12 cellular contexts compared by ENCODE assay signal in genomic region chr1:93673159-93673657, GRCh38. TPM values are rescaled to one million over a fixed set of nuclear protein-coding genes. Genes with fewer than 3 reads are reported as not detected.
A peak's percentile ranks its signal among the peaks of the same experiment; 100 is the strongest.
DNase-seq lines count a peak whose midpoint lies in the region; ATAC-seq, FAIRE-seq and TF ChIP-seq lines count a peak whose summit lies in the region.
"Had no signal": no experiment of that assay in that cellular context is flagged by ENCODE, and none has a peak within 500 bp of the region (broad histone marks: within the 10 kb centered on the region; RNA-seq: fewer than 3 reads in every experiment).

No MANE protein-coding gene starts in this region.

- TF ChIP-seq RAD21 in SK-N-SH (IDR thresholded peaks at IDR 0.05; ENCODE audit: low read length) = no peak

- H2AFZ ChIP-seq in SK-N-SH (ENCODE audit: low read depth) = no peak overlapping the region
- no peak overlapping the region for H2AFZ ChIP-seq in neural progenitor cell (replicated peaks)

- peaks cover 51 to 68% of the 10 kb centered on the region in 2 experiments for H3K4me1 ChIP-seq in SK-N-SH (ENCODE audit: control insufficient read depth in 1 of 2, insufficient read depth in 2 of 2, low read depth in 1 of 2, low read length in 1 of 2)
- H3K4me1 ChIP-seq in neural progenitor cell = peaks cover 18% of the 10 kb centered on the region
- peaks cover 82% of the 10 kb centered on the region for H3K4me1 ChIP-seq in upper lobe of right lung

- POLR2A ChIA-PET in SK-N-SH (lab: Yijun Ruan, JAX) = interaction anchor here (0.9 to 1.1 kb wide), 3 partner anchors 9 to 173 kb away, joined by 3 read pairs; no protein-coding TSS in a partner anchor

- H3K9me3 ChIP-seq in SK-N-SH (no peaks in the 10 kb centered on the region), neural progenitor cell (ENCODE audit: low read depth) (no peaks in the 10 kb centered on the region), upper lobe of right lung (no peaks in the 10 kb centered on the region)
- H3K9me3 ChIP-seq: ascending aorta, testis had no signal

- peaks cover 96% of the 10 kb centered on the region for H4K20me1 ChIP-seq in SK-N-SH (ENCODE audit: insufficient read depth)
- peaks cover 29% of the 10 kb centered on the region for H4K20me1 ChIP-seq in neural progenitor cell (ENCODE audit: low read depth)

- CTCF ChIA-PET in SK-N-SH (lab: Yijun Ruan, JAX) = interaction anchor here (0.8 to 9.3 kb wide), 11 partner anchors 8 to 176 kb away, joined by 3 to 56 read pairs (median 3); partner anchors contain the start of gene BCAR3

- H3K9me2 ChIP-seq in SK-N-SH = no peaks in the 10 kb centered on the region

- H3K27ac Mint-ChIP-seq in neural progenitor cell = peak overlapping the region; percentile 10

- no peak for TF ChIP-seq EP300 in SK-N-SH (IDR thresholded peaks at IDR 0.05; ENCODE audit: borderline replicate concordance in 1 of 2, low read depth in 1 of 2, low read length in 1 of 2)

- peaks cover 35% of the 10 kb centered on the region for H3K36me3 Mint-ChIP-seq in neural progenitor cell

- peaks cover 21 to 57% of the 10 kb centered on the region in 2 experiments for H3K36me3 ChIP-seq in SK-N-SH (replicated peaks in 1 of 2; ENCODE audit: control insufficient read depth in 1 of 2, insufficient read depth in 2 of 2, low read length in 1 of 2)
- H3K36me3 ChIP-seq in neural progenitor cell = no peaks in the 10 kb centered on the region
- H3K36me3 ChIP-seq in upper lobe of right lung = peaks cover 11% of the 10 kb centered on the region

- H3K27me3 Mint-ChIP-seq in neural progenitor cell (ENCODE audit: insufficient read depth, low read depth) = peaks cover 5% of the 10 kb centered on the region

- DNase-seq in SK-N-SH = peak; percentile 40
- peak; percentile 53 for DNase-seq in fibroblast of mammary gland (ENCODE audit: low read depth)
- no peak for DNase-seq in neural progenitor cell (ENCODE audit: low spot score)
- DNase-seq in upper lobe of right lung = no peak
- no peak for DNase-seq in DMS 273 treated with DMSO at 0.1 percent for 48 hours (lab: John Stamatoyannopoulos, UW)
- no peak for DNase-seq in urothelium cell line (ENCODE audit: low spot score)
- no peak for DNase-seq in H4 (ENCODE audit: low spot score)
- DNase-seq: activated CD4-positive, alpha-beta T cell treated with anti-CD3 and anti-CD28 coated beads for 4 hours; activated T-cell treated with anti-CD3 and anti-CD28 coated beads, Interleukin-2, amount 50 U/mL, for 48 hours; testis had no signal

- H3K27me3 ChIP-seq in SK-N-SH (ENCODE audit: insufficient read depth) (no peaks in the 10 kb centered on the region), neural progenitor cell (no peaks in the 10 kb centered on the region), upper lobe of right lung (no peaks in the 10 kb centered on the region)
- H3K27me3 ChIP-seq: ascending aorta, testis had no signal

- H3K4me1 Mint-ChIP-seq in neural progenitor cell = peaks cover 48% of the 10 kb centered on the region

- H3K27ac ChIP-seq in SK-N-SH (ENCODE audit: low read depth in 2 of 2, low read length in 1 of 2) (peak overlapping the region; percentile 73 to 81), neural progenitor cell (no peak overlapping the region), upper lobe of right lung (peak overlapping the region; percentile 76)
- H3K27ac ChIP-seq: ascending aorta had no signal

- H3F3A ChIP-seq in SK-N-SH (replicated peaks; ENCODE audit: insufficient read depth) (peaks cover 65% of the 10 kb centered on the region), neural progenitor cell (ENCODE audit: low read depth) (peaks cover 7% of the 10 kb centered on the region)

- TF ChIP-seq CTCF in SK-N-SH (IDR thresholded peaks at IDR 0.05) (no peak), fibroblast of mammary gland (conservative IDR thresholded peaks at IDR 0.05; ENCODE audit: control insufficient read depth, insufficient read depth, low read depth, low read length) (no peak), neural progenitor cell (IDR thresholded peaks at IDR 0.05) (no peak), upper lobe of right lung (IDR thresholded peaks at IDR 0.05) (no peak)

- no peaks in the 10 kb centered on the region for H3K9me3 Mint-ChIP-seq in neural progenitor cell

- FAIRE-seq in urothelium cell line (lab: Jason Lieb, UNC) = no peak

- intact Hi-C loops in upper lobe of right lung (cut with DNase I) = no loop called here

- WGBS in SK-N-SH (ENCODE audit: low lambda C conversion rate) = 76% methylated on average over 2 of the region's 2 CpGs

- peaks cover 97% of the 10 kb centered on the region for H3K79me2 ChIP-seq in SK-N-SH (ENCODE audit: insufficient read depth)
- H3K79me2 ChIP-seq in neural progenitor cell (ENCODE audit: low read depth) = peaks cover 26% of the 10 kb centered on the region

- H3K4me3 Mint-ChIP-seq in neural progenitor cell = no peak overlapping the region

- H3K4me3 ChIP-seq in SK-N-SH (ENCODE audit: low read depth in 2 of 2, low read length in 1 of 2) = no peak overlapping the region
- no peak overlapping the region for H3K4me3 ChIP-seq in fibroblast of mammary gland (ENCODE audit: control insufficient read depth, low read depth, low read length)
- H3K4me3 ChIP-seq in neural progenitor cell = no peak overlapping the region
- no peak overlapping the region for H3K4me3 ChIP-seq in upper lobe of right lung
- H3K4me3 ChIP-seq: ascending aorta, testis had no signal

- H3K9ac ChIP-seq in SK-N-SH (no peak overlapping the region), neural progenitor cell (no peak overlapping the region)

- ATAC-seq in SK-N-SH treated with all-trans-retinoic acid at 6 μM for 48 hours = no peak
- peak; percentile 43 for ATAC-seq in upper lobe of right lung

- H3K4me2 ChIP-seq in SK-N-SH = peak overlapping the region; percentile 71
- H3K4me2 ChIP-seq in neural progenitor cell = no peak overlapping the region

TF ChIP-seq in SK-N-SH, 30 proteins besides CTCF, POLR2A, EP300 and RAD21 (continues in another document):
- TF ChIP-seq FOXJ3 (CRISPR knock-in tag; IDR thresholded peaks at IDR 0.05) = peak; percentile 39; the same call in 1 of the 2 replicates
- peak; percentile 21 for TF ChIP-seq CHD2 (IDR thresholded peaks at IDR 0.05; ENCODE audit: low read length, partially characterized antibody)
- TF ChIP-seq, protein P1, sequence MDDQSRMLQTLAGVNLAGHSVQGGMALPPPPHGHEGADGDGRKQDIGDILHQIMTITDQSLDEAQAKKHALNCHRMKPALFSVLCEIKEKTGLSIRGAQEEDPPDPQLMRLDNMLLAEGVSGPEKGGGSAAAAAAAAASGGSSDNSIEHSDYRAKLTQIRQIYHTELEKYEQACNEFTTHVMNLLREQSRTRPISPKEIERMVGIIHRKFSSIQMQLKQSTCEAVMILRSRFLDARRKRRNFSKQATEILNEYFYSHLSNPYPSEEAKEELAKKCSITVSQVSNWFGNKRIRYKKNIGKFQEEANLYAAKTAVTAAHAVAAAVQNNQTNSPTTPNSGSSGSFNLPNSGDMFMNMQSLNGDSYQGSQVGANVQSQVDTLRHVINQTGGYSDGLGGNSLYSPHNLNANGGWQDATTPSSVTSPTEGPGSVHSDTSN (IDR thresholded peaks at IDR 0.05) = no peak
- TF ChIP-seq GATA2 (CRISPR knock-in tag; IDR thresholded peaks at IDR 0.05) = peak; percentile 45
- TF ChIP-seq NRF1 (IDR thresholded peaks at IDR 0.05; ENCODE audit: low read depth, low read length) = no peak

TF ChIP-seq in SK-N-SH treated with all-trans-retinoic acid at 6 μM for 48 hours, 23 proteins besides CTCF, POLR2A, EP300 and RAD21:
- TF ChIP-seq ESRRG (CRISPR knock-in tag; IDR thresholded peaks at IDR 0.05) (no peak), CSRNP3 (CRISPR knock-in tag; IDR thresholded peaks at IDR 0.05) (no peak), ZC3H10 (CRISPR knock-in tag; IDR thresholded peaks at IDR 0.05) (no peak), ZFP30 (CRISPR knock-in tag; IDR thresholded peaks at IDR 0.05) (no peak), OSR1 (CRISPR knock-in tag; IDR thresholded peaks at IDR 0.05) (no peak), RARB (CRISPR knock-in tag; IDR thresholded peaks at IDR 0.05) (no peak), BACH2 (CRISPR knock-in tag; IDR thresholded peaks at IDR 0.05; ENCODE audit: borderline replicate concordance) (no peak)

RNA-seq across cellular contexts. Expression of gene BCAR3, which starts 8.4 kb away (rescaled TPM):
- 49.2 and 58.4 TPM in 2 replicates for polyA plus RNA-seq in SK-N-SH (2012; rRNA removed)
- 40.2 and 48.4 TPM in 2 replicates for polyA plus RNA-seq in SK-N-SH (2012; cell fraction: cytosol; rRNA removed)
- 59.5 and 69.2 TPM in 2 replicates for polyA plus RNA-seq in SK-N-SH (2012; cell fraction: nucleus; rRNA removed)
- total RNA-seq in neural progenitor cell (ENCODE audit: low replicate concordance) (11.7 and 12.4 TPM in 2 replicates), upper lobe of right lung (23.5 TPM)
- total RNA-seq in H4 (2014; rRNA removed; shearing (Covaris generic)) = 21.8 and 23.7 TPM in 2 replicates

Comparison
In these comparisons a context has a peak if more than half of its experiments do, and no peak if none do; other contexts are left out.
1. DNase-seq: peak in SK-N-SH (single experiment) and fibroblast of mammary gland (single experiment); none in neural progenitor cell (single experiment), upper lobe of right lung (single experiment), DMS 273 treated with DMSO at 0.1 percent for 48 hours (single experiment), urothelium cell line (single experiment) and H4 (single experiment).